Comparison of ENCODE assay signal across 18 cellular contexts in the genomic region with DNA sequence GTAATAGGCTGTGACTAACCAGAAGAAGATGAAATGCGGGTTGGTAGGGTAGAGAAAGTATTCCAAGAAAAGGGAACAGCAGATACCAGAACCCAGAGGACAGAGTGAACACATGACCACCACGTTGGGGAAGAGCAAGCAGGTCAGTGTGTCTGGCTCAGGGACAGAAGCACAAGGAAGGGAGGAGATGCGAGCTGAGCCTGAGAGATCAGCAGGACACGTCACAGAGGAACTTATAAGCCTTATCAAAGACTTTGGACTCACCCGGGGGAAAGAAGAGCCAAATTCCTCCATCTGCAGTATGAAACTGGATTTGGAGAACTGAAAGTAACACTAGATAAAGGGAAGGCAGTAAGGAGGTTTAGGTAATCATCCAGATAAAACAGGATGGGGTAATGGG.
"Had no signal": no experiment of that assay in that cellular context is flagged by ENCODE, and none has a peak within 500 bp of the region (broad histone marks: within the 10 kb centered on the region; RNA-seq: fewer than 3 reads in every experiment).

No MANE protein-coding gene starts in this region.

- H3K27ac Mint-ChIP-seq: activated naive CD4-positive, alpha-beta T cell treated with anti-CD3 and anti-CD28 coated beads, Interleukin-2, amount 10 ng/mL, durations not matched to agents 7 days and 5 days; memory B cell; naive thymus-derived CD8-positive, alpha-beta T cell; stimulated activated naive B cell treated with anti-CD40 and anti-IgM and Interleukin-4, amounts not matched to agents 10 μg/mL and 1 μg/mL and 100 μg/mL, for 72 hours; T-helper 2 cell treated with Interferon-gamma antibody and Interleukin-4, amounts not matched to agents 5 μg/mL and 100 μg/mL, for 36 hours had no signal

- H3K9me3 Mint-ChIP-seq: activated naive CD4-positive, alpha-beta T cell treated with anti-CD3 and anti-CD28 coated beads, Interleukin-2, amount 10 ng/mL, durations not matched to agents 7 days and 5 days; memory B cell; naive thymus-derived CD8-positive, alpha-beta T cell; stimulated activated naive B cell treated with anti-CD40 and anti-IgM and Interleukin-4, amounts not matched to agents 10 μg/mL and 1 μg/mL and 100 μg/mL, for 72 hours; T-helper 2 cell treated with Interferon-gamma antibody and Interleukin-4, amounts not matched to agents 5 μg/mL and 100 μg/mL, for 36 hours had no signal

- H3K27ac ChIP-seq: brain microvascular endothelial cell, left lung, pancreas, sigmoid colon, spleen had no signal

- ATAC-seq: activated CD4-positive, CD25-positive, alpha-beta regulatory T cell treated with anti-CD3 and anti-CD28 coated beads, Interleukin-2, amount 50 U/mL, for 24 hours; left lung; naive thymus-derived CD8-positive, alpha-beta T cell; pancreas; stimulated activated naive B cell treated with anti-CD40 and anti-IgM and Interleukin-4, amounts not matched to agents 10 μg/mL and 1 μg/mL and 100 μg/mL, for 72 hours had no signal

- H3K4me3 Mint-ChIP-seq: activated naive CD4-positive, alpha-beta T cell treated with anti-CD3 and anti-CD28 coated beads, Interleukin-2, amount 10 ng/mL, durations not matched to agents 7 days and 5 days; memory B cell; naive thymus-derived CD8-positive, alpha-beta T cell; stimulated activated naive B cell treated with anti-CD40 and anti-IgM and Interleukin-4, amounts not matched to agents 10 μg/mL and 1 μg/mL and 100 μg/mL, for 72 hours; T-helper 2 cell treated with Interferon-gamma antibody and Interleukin-4, amounts not matched to agents 5 μg/mL and 100 μg/mL, for 36 hours had no signal

- H3K27me3 ChIP-seq: brain microvascular endothelial cell, pancreas, sigmoid colon, spleen had no signal

- H3K36me3 Mint-ChIP-seq: activated naive CD4-positive, alpha-beta T cell treated with anti-CD3 and anti-CD28 coated beads, Interleukin-2, amount 10 ng/mL, durations not matched to agents 7 days and 5 days; memory B cell; naive thymus-derived CD8-positive, alpha-beta T cell; stimulated activated naive B cell treated with anti-CD40 and anti-IgM and Interleukin-4, amounts not matched to agents 10 μg/mL and 1 μg/mL and 100 μg/mL, for 72 hours had no signal

- H3K27me3 Mint-ChIP-seq: activated naive CD4-positive, alpha-beta T cell treated with anti-CD3 and anti-CD28 coated beads, Interleukin-2, amount 10 ng/mL, durations not matched to agents 7 days and 5 days had no signal

- DNase-seq: activated CD8-positive, alpha-beta memory T cell treated with anti-CD3 and anti-CD28 coated beads for 24 hours; activated CD8-positive, alpha-beta memory T cell treated with anti-CD3 and anti-CD28 coated beads, Interleukin-2, amount 50 U/mL, for 48 hours; activated effector memory CD4-positive, alpha-beta T cell treated with Interleukin-2 at 50 U/mL for 16 hours; activated naive CD4-positive, alpha-beta T cell treated with anti-CD3 and anti-CD28 coated beads, Interleukin-2, amount 10 ng/mL, durations not matched to agents 7 days and 5 days; activated T-cell treated with anti-CD3 and anti-CD28 coated beads, Interleukin-2, amount 50 U/mL, for 48 hours; aorta; brain microvascular endothelial cell; effector CD4-positive, alpha-beta T cell; hypothalamus; left lung; naive thymus-derived CD8-positive, alpha-beta T cell; pancreas; sigmoid colon; spleen; stimulated activated naive B cell treated with anti-CD40 and anti-IgM and Interleukin-4, amounts not matched to agents 10 μg/mL and 1 μg/mL and 100 μg/mL, for 72 hours had no signal

- H3K9me3 ChIP-seq: left lung, pancreas, sigmoid colon, spleen had no signal

- H3K36me3 ChIP-seq: brain microvascular endothelial cell, left lung, pancreas, sigmoid colon, spleen had no signal

- H3K4me3 ChIP-seq: left lung, pancreas, sigmoid colon, spleen had no signal

- H3K4me1 Mint-ChIP-seq: activated naive CD4-positive, alpha-beta T cell treated with anti-CD3 and anti-CD28 coated beads, Interleukin-2, amount 10 ng/mL, durations not matched to agents 7 days and 5 days; memory B cell; stimulated activated naive B cell treated with anti-CD40 and anti-IgM and Interleukin-4, amounts not matched to agents 10 μg/mL and 1 μg/mL and 100 μg/mL, for 72 hours had no signal
